In the genomic region with DNA sequence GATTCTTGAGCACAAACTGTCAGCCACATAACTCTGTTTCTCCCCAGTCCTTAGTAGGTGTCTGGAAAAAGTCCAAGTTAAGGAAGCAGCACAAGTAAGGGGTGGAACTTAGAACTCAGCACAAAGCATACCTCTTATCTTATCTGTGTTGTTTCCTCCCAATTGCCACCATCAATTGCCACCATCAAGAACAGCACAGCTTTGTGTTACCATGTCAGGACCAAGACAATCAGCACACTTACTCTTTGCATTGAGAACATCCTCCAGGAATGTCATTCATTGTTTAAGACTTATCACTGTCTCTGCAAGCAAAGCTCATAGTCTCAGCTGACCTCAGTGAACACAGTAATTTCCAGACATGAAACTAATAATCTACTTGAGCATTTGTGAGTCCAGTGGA, we compare ENCODE assay signal across 21 cellular contexts.
DNase-seq lines count a peak whose midpoint lies in the region; TF ChIP-seq lines count a peak whose summit lies in the region.
"Had no signal": no experiment of that assay in that cellular context is flagged by ENCODE, and none has a peak within 500 bp of the region (broad histone marks: within the 10 kb centered on the region; RNA-seq: fewer than 3 reads in every experiment).

No MANE protein-coding gene starts in this region.

- H3K4me3 Mint-ChIP-seq in endodermal cell = no peak overlapping the region
- H3K4me3 Mint-ChIP-seq: CD14-positive monocyte; CD4-positive, alpha-beta memory T cell; CD4-positive, CD25-positive, alpha-beta regulatory T cell; CD8-positive, alpha-beta memory T cell had no signal

- peaks cover 1% of the 10 kb centered on the region for H3K27me3 Mint-ChIP-seq in endodermal cell (ENCODE audit: insufficient read depth)
- H3K27me3 Mint-ChIP-seq: CD4-positive, alpha-beta memory T cell; CD8-positive, alpha-beta memory T cell had no signal

- H3K36me3 ChIP-seq in endodermal cell (ENCODE audit: control insufficient read depth, insufficient read depth, low read length) (no peaks in the 10 kb centered on the region), mesodermal cell (ENCODE audit: control insufficient read depth, insufficient read depth, low read length) (no peaks in the 10 kb centered on the region), esophagus squamous epithelium (no peaks in the 10 kb centered on the region)
- H3K36me3 ChIP-seq: BE2C, BLaER1 had no signal

- peak overlapping the region; percentile 85 for H3K27ac Mint-ChIP-seq in endodermal cell
- H3K27ac Mint-ChIP-seq: CD14-positive monocyte; CD4-positive, alpha-beta memory T cell; CD4-positive, CD25-positive, alpha-beta regulatory T cell; CD8-positive, alpha-beta memory T cell had no signal

- peaks cover 5% of the 10 kb centered on the region for H3K36me3 Mint-ChIP-seq in endodermal cell (ENCODE audit: low read depth)
- H3K36me3 Mint-ChIP-seq: CD14-positive monocyte; CD4-positive, alpha-beta memory T cell; CD4-positive, CD25-positive, alpha-beta regulatory T cell; CD8-positive, alpha-beta memory T cell had no signal

- DNase-seq in G401 (ENCODE audit: low spot score) (peak; percentile 2), endodermal cell (peak; percentile 51), foreskin melanocyte (peak; percentile 14), putamen (ENCODE audit: low spot score) (no peak), esophagus squamous epithelium (lab: John Stamatoyannopoulos, UW) (no peak)
- DNase-seq in activated CD4-positive, CD25-positive, alpha-beta regulatory T cell treated with anti-CD3 and anti-CD28 coated beads, Interleukin-2, amount 50 U/mL, for 72 hours = no peak
- DNase-seq: 8988T; ACHN; BE2C; C1 segment of cervical spinal cord; Calu3; CD4-positive, alpha-beta memory T cell; CD4-positive, CD25-positive, alpha-beta regulatory T cell; CD8-positive, alpha-beta memory T cell; COR-L47; DMS79 treated with DMSO at 0.1 percent for 48 hours; GDM1 had no signal

- in situ Hi-C loops in G401 (cut with HindIII; ENCODE audit: low sequenced_read_pairs) = no loop called here

- peaks cover 12% of the 10 kb centered on the region for H3K9me3 Mint-ChIP-seq in endodermal cell

- H3K4me3 ChIP-seq in endodermal cell (ENCODE audit: low read length) (peak overlapping the region; percentile 9), mesodermal cell (ENCODE audit: extremely low read depth, insufficient read depth, low read length, poor library complexity, severe bottlenecking) (no peak overlapping the region), esophagus squamous epithelium (no peak overlapping the region)
- H3K4me3 ChIP-seq: BLaER1, GM12878 had no signal

- H3K9me3 ChIP-seq in endodermal cell (ENCODE audit: control insufficient read depth, low read length) (peaks cover 13% of the 10 kb centered on the region), mesodermal cell (ENCODE audit: control insufficient read depth, low read length) (no peaks in the 10 kb centered on the region), esophagus squamous epithelium (no peaks in the 10 kb centered on the region)
- H3K9me3 ChIP-seq: BE2C, BLaER1 had no signal

- no peak for TF ChIP-seq CTCF in endodermal cell (conservative IDR thresholded peaks at IDR 0.05)
- no peak for TF ChIP-seq CTCF in esophagus squamous epithelium (IDR thresholded peaks at IDR 0.05)

- peaks cover 23% of the 10 kb centered on the region for H3K4me1 ChIP-seq in endodermal cell (ENCODE audit: control insufficient read depth, insufficient read depth, low read length)
- peaks cover 6% of the 10 kb centered on the region for H3K4me1 ChIP-seq in mesodermal cell (ENCODE audit: control insufficient read depth, insufficient read depth, low read length, poor library complexity, severe bottlenecking)
- no peaks in the 10 kb centered on the region for H3K4me1 ChIP-seq in esophagus squamous epithelium
- H3K4me1 ChIP-seq: BE2C, BLaER1 had no signal

- H3K27me3 ChIP-seq in endodermal cell (ENCODE audit: control insufficient read depth, insufficient read depth, low read length, poor library complexity, severe bottlenecking) = no peaks in the 10 kb centered on the region
- H3K27me3 ChIP-seq in esophagus squamous epithelium = no peaks in the 10 kb centered on the region
- H3K27me3 ChIP-seq: BE2C, BLaER1 had no signal

- no peak overlapping the region for H3K9ac ChIP-seq in endodermal cell (ENCODE audit: extremely low read depth, low read length, poor library complexity, severe bottlenecking)
- H3K9ac ChIP-seq: BLaER1 had no signal

- intact Hi-C loops in esophagus squamous epithelium (cut with DNase I) = no loop called here

- H3K27ac ChIP-seq in endodermal cell (ENCODE audit: low read depth, low read length) = no peak overlapping the region
- H3K27ac ChIP-seq in mesodermal cell (ENCODE audit: low read depth, low read length, severe bottlenecking) = peak overlapping the region; percentile 60
- H3K27ac ChIP-seq in esophagus squamous epithelium = no peak overlapping the region
- H3K27ac ChIP-seq: BLaER1 had no signal

- TF ChIP-seq POLR2A in esophagus squamous epithelium (IDR thresholded peaks at IDR 0.05) = no peak

- H3K4me1 Mint-ChIP-seq in endodermal cell = peaks cover 47% of the 10 kb centered on the region
- H3K4me1 Mint-ChIP-seq: CD14-positive monocyte; CD4-positive, alpha-beta memory T cell; CD4-positive, CD25-positive, alpha-beta regulatory T cell; CD8-positive, alpha-beta memory T cell had no signal

Comparison
In these comparisons a context has a peak if more than half of its experiments do, and no peak if none do; other contexts are left out.
1. DNase-seq: peak in G401 (single experiment), endodermal cell (single experiment) and foreskin melanocyte (single experiment); none in activated CD4-positive, CD25-positive, alpha-beta regulatory T cell treated with anti-CD3 and anti-CD28 coated beads, Interleukin-2, amount 50 U/mL, for 72 hours (single experiment), putamen (single experiment) and esophagus squamous epithelium (single experiment).